Comparison of ENCODE assay signal across 17 cellular contexts in the genomic region with DNA sequence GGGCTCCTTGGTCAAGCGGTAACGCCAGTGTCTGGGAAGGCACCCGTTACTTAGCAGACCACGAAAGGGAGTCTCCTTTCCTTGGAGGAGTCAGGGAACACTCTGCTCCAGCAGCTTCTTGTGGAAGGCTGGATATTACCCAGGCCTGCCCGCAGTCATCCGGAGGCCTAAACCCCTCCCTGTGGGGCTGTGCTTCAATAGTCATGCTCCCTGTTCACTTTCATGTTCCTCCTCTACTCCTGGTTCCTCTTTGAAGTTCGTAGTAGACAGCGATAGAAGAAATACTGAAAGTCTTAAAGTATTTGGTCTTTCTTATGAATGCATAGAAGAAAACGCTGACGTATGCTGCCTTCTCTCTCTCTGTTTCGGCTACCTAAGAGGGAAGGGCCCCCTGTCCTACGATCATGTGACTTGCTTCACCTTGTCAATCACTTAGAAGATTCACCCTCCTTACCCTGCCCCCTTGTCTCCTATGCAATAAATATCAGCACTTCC. TPM values are rescaled to one million over a fixed set of nuclear protein-coding genes. Genes with fewer than 3 reads are reported as not detected.
DNase-seq lines count a peak whose midpoint lies in the region; ATAC-seq, FAIRE-seq and TF ChIP-seq lines count a peak whose summit lies in the region.
"Not testable (repeated sequence)": the region's sequence is repeated elsewhere in the genome, so short reads cannot be mapped to it uniquely, and the experiment has no call there.
"Had no signal": no experiment of that assay in that cellular context is flagged by ENCODE, and none has a peak within 500 bp of the region (broad histone marks: within the 10 kb centered on the region; RNA-seq: fewer than 3 reads in every experiment).

No MANE protein-coding gene starts in this region.

- H3K27ac Mint-ChIP-seq in CD14-positive monocyte (peak overlapping the region; percentile 81 to 94 (median 89)), HFFc6 (peak overlapping the region; percentile 11; the same call in 1 of the 2 replicates), nephron progenitor cell (peak overlapping the region; percentile 81)
- peak overlapping the region; percentile 57 for H3K27ac Mint-ChIP-seq in stimulated activated memory B cell treated with anti-CD40 and anti-IgM and Interleukin-4, amounts not matched to agents 10 μg/mL and 1 μg/mL and 100 μg/mL, for 72 hours

- not testable (repeated sequence) for FAIRE-seq in keratinocyte (lab: Jason Lieb, UNC)

- dilution Hi-C loops in keratinocyte (cut with MboI; ENCODE audit: extremely low pct_ligation_motif_present, low sequenced_read_pairs), result not testable (repeated sequence)

- not testable (repeated sequence) for H4K20me1 ChIP-seq in keratinocyte (ENCODE audit: control insufficient read depth, extremely low read depth, insufficient read depth, low read length)

- not testable (repeated sequence) for TF ChIP-seq POLR2A in breast epithelium (IDR thresholded peaks at IDR 0.05)

- not testable (repeated sequence) for H3K9me3 Mint-ChIP-seq in CD14-positive monocyte; HFFc6; nephron progenitor cell; stimulated activated memory B cell treated with anti-CD40 and anti-IgM and Interleukin-4, amounts not matched to agents 10 μg/mL and 1 μg/mL and 100 μg/mL, for 72 hours

- not testable (repeated sequence) for H3K4me2 ChIP-seq in keratinocyte (ENCODE audit: control insufficient read depth, extremely low read depth, insufficient read depth, low read depth, low read length)

- ATAC-seq in stimulated activated memory B cell treated with anti-CD40 and anti-IgM and Interleukin-4, amounts not matched to agents 10 μg/mL and 1 μg/mL and 100 μg/mL, for 72 hours, result not testable (repeated sequence)

- not testable (repeated sequence) for H3K9me3 ChIP-seq in breast epithelium; keratinocyte (ENCODE audit: control insufficient read depth, low read depth, low read length)

- H3K9me1 ChIP-seq in keratinocyte (ENCODE audit: control insufficient read depth, extremely low read depth, insufficient read depth, low read length), result not testable (repeated sequence)

- peak overlapping the region; percentile 42 to 86 for H3K4me3 Mint-ChIP-seq in CD14-positive monocyte
- not testable (repeated sequence) for H3K4me3 Mint-ChIP-seq in HFFc6
- peak overlapping the region; percentile 27 for H3K4me3 Mint-ChIP-seq in nephron progenitor cell
- peak overlapping the region; percentile 30 for H3K4me3 Mint-ChIP-seq in stimulated activated memory B cell treated with anti-CD40 and anti-IgM and Interleukin-4, amounts not matched to agents 10 μg/mL and 1 μg/mL and 100 μg/mL, for 72 hours

- H3K4me1 Mint-ChIP-seq in CD14-positive monocyte (peaks cover 55% of the 10 kb centered on the region), HFFc6 (ENCODE audit: low read depth) (peaks cover 62% of the 10 kb centered on the region), nephron progenitor cell (peaks cover 57% of the 10 kb centered on the region)
- H3K4me1 Mint-ChIP-seq in stimulated activated memory B cell treated with anti-CD40 and anti-IgM and Interleukin-4, amounts not matched to agents 10 μg/mL and 1 μg/mL and 100 μg/mL, for 72 hours, result peaks cover 39% of the 10 kb centered on the region

- intact Hi-C loops in CD14-positive monocyte (cut with micrococcal nuclease), result not testable (repeated sequence)
- intact Hi-C loops in breast epithelium (cut with DNase I; ENCODE audit: low total_unique reads), result loop anchor here (2.0 to 10.0 kb wide), 2 partner anchors 35 to 241 kb away; no protein-coding TSS in a partner anchor

- not testable (repeated sequence) for TF ChIP-seq CTCF in CD14-positive monocyte (IDR thresholded peaks at IDR 0.05); HFFc6 (IDR thresholded peaks at IDR 0.05); breast epithelium (IDR thresholded peaks at IDR 0.05); keratinocyte (optimal IDR thresholded peaks at IDR 0.05 in 1 of 3, IDR thresholded peaks at IDR 0.05 in 1 of 3, conservative IDR thresholded peaks at IDR 0.05 in 1 of 3; ENCODE audit: extremely low read depth in 1 of 3, insufficient read depth in 2 of 3, low read length in 3 of 3); nephron progenitor cell (IDR thresholded peaks at IDR 0.05)

- H3K27me3 Mint-ChIP-seq in CD14-positive monocyte (ENCODE audit: low read depth in 3 of 3) (peaks cover 10 to 17% (median 13%) of the 10 kb centered on the region in 3 donors), nephron progenitor cell (ENCODE audit: low read depth, poor library complexity) (peaks cover 11% of the 10 kb centered on the region)
- not testable (repeated sequence) for H3K27me3 Mint-ChIP-seq in HFFc6 (ENCODE audit: insufficient read depth)
- peaks cover 16% of the 10 kb centered on the region for H3K27me3 Mint-ChIP-seq in stimulated activated memory B cell treated with anti-CD40 and anti-IgM and Interleukin-4, amounts not matched to agents 10 μg/mL and 1 μg/mL and 100 μg/mL, for 72 hours

- not testable (repeated sequence) for H2AFZ ChIP-seq in keratinocyte (ENCODE audit: control insufficient read depth, low read length)

- not testable (repeated sequence) for H3K9ac ChIP-seq in keratinocyte (ENCODE audit: control insufficient read depth, extremely low read depth, insufficient read depth, low read length)

- H3K27me3 ChIP-seq in breast epithelium; keratinocyte (ENCODE audit: control insufficient read depth, extremely low read depth, insufficient read depth, low read length): not testable (repeated sequence)

- H3K79me2 ChIP-seq in keratinocyte (ENCODE audit: control insufficient read depth, insufficient read depth, low read length), result not testable (repeated sequence)

- H3K36me3 Mint-ChIP-seq in CD14-positive monocyte; HFFc6 (ENCODE audit: low read depth); nephron progenitor cell (ENCODE audit: low read depth); stimulated activated memory B cell treated with anti-CD40 and anti-IgM and Interleukin-4, amounts not matched to agents 10 μg/mL and 1 μg/mL and 100 μg/mL, for 72 hours: not testable (repeated sequence)

- not testable (repeated sequence) for H3K4me1 ChIP-seq in breast epithelium
- peaks cover 54% of the 10 kb centered on the region for H3K4me1 ChIP-seq in keratinocyte (ENCODE audit: control insufficient read depth, extremely low read depth, insufficient read depth, low read length)

- H3K36me3 ChIP-seq in breast epithelium; keratinocyte (ENCODE audit: control insufficient read depth in 2 of 2, extremely low read depth in 1 of 2, insufficient read depth in 2 of 2, low read length in 2 of 2): not testable (repeated sequence)

- DNase-seq in CD14-positive monocyte (ENCODE audit: low spot score); HFFc6; breast epithelium (ENCODE audit: low spot score in 2 of 2); keratinocyte (ENCODE audit: low read depth, low spot score); nephron progenitor cell: not testable (repeated sequence)
- peak; percentile 57 for DNase-seq in NCI-H226
- peak; percentile 67 for DNase-seq in SIG-M5 (lab: John Stamatoyannopoulos, UW)

- peak overlapping the region; percentile 55 to 63 for H3K27ac ChIP-seq in breast epithelium
- peak overlapping the region; percentile 34 for H3K27ac ChIP-seq in keratinocyte (ENCODE audit: control insufficient read depth, insufficient read depth, low read length)

- H3K4me3 ChIP-seq in breast epithelium; keratinocyte (ENCODE audit: control insufficient read depth in 2 of 3, extremely low read depth in 1 of 3, insufficient read depth in 2 of 3, low read depth in 1 of 3, low read length in 3 of 3): not testable (repeated sequence)

RNA-seq across cellular contexts. Expression of gene METTL27, which starts 3.4 kb away (rescaled TPM):
- polyA plus RNA-seq in CD14-positive monocyte (1 to 10 TPM; 1.2 to 2.1 TPM), keratinocyte (0.90 to 1.4 TPM (median 0.97 TPM) in 3 replicates)
- total RNA-seq in HFFc6 (2021; fragmentation: NEBNext Ultra II Directional; extraction: Animal tissue kit (Norgen Biotek cat#: 25700)), result 1 to 10 TPM; 3.9 to 7.2 (median 6.0) TPM
- 10 to 100 TPM in 1 of 3 donors, 1 to 10 TPM in 2; 1.6 to 10.6 (median 7.0) TPM for total RNA-seq in breast epithelium
- polyA plus RNA-seq in keratinocyte (2011; ENCODE audit: low read depth), result not detected
- polyA plus RNA-seq in keratinocyte (2011; cell fraction: cytosol; rRNA removed), result 0.29 and 1.1 TPM in 2 replicates
- polyA plus RNA-seq in keratinocyte (2011; cell fraction: nucleus; rRNA removed), result 1.5 and 1.8 TPM in 2 replicates
- polyA plus RNA-seq in keratinocyte (2012; ENCODE audit: low replicate concordance), result 0.90 and 2.2 TPM in 2 replicates
- polyA minus RNA-seq in keratinocyte, result 0.69 to 1.2 TPM (median 1.2 TPM) in 3 replicates
- polyA minus RNA-seq in keratinocyte (2011; cell fraction: cytosol; rRNA and poly(A)+ RNA removed), result not detected
- polyA minus RNA-seq in keratinocyte (2011; cell fraction: nucleus; rRNA and poly(A)+ RNA removed), result 1.1 and 1.3 TPM in 2 replicates
- total RNA-seq: activated CD8-positive, alpha-beta T cell treated with anti-CD3 and anti-CD28 coated beads for 36 hours; ascending aorta had no signal

RNA-seq across cellular contexts. Expression of gene CLDN4, which starts 15.0 kb away (rescaled TPM):
- polyA plus RNA-seq in CD14-positive monocyte (not detected), keratinocyte (7.2 to 14.8 TPM (median 13.7 TPM) in 3 replicates)
- under 1 TPM; 0.05 to 0.47 (median 0.32) TPM for total RNA-seq in HFFc6 (2021; fragmentation: NEBNext Ultra II Directional; extraction: Animal tissue kit (Norgen Biotek cat#: 25700))
- 100 to 1,000 TPM in 2 of 3 donors, 1 to 10 TPM in 1; 3.8 to 379 (median 143) TPM for total RNA-seq in breast epithelium
- polyA plus RNA-seq in keratinocyte (2011; ENCODE audit: low read depth), result 69.0 TPM
- 5.5 and 5.8 TPM in 2 replicates for polyA plus RNA-seq in keratinocyte (2011; cell fraction: cytosol; rRNA removed)
- polyA plus RNA-seq in keratinocyte (2011; cell fraction: nucleus; rRNA removed), result 34.2 and 53.7 TPM in 2 replicates
- polyA plus RNA-seq in keratinocyte (2012; ENCODE audit: low replicate concordance), result 15.7 and 440 TPM in 2 replicates
- polyA minus RNA-seq in keratinocyte, result 7.8 to 16.4 TPM (median 9.5 TPM) in 3 replicates
- 21.9 TPM for polyA minus RNA-seq in keratinocyte (2011; cell fraction: cytosol; rRNA and poly(A)+ RNA removed)
- polyA minus RNA-seq in keratinocyte (2011; cell fraction: nucleus; rRNA and poly(A)+ RNA removed), result 22.1 and 37.5 TPM in 2 replicates

RNA-seq across cellular contexts. Expression of gene TMEM270, which starts 15.2 kb away (rescaled TPM):
- polyA plus RNA-seq in CD14-positive monocyte (not detected), keratinocyte (not detected in 3 replicates)
- total RNA-seq in HFFc6 (2021; fragmentation: NEBNext Ultra II Directional; extraction: Animal tissue kit (Norgen Biotek cat#: 25700)), result not detected
- total RNA-seq in breast epithelium, result not detected
- not detected for polyA plus RNA-seq in keratinocyte (2011; ENCODE audit: low read depth)
- polyA plus RNA-seq in keratinocyte (2011; cell fraction: cytosol; rRNA removed), result not detected in 2 replicates
- not detected in 2 replicates for polyA plus RNA-seq in keratinocyte (2011; cell fraction: nucleus; rRNA removed)
- polyA plus RNA-seq in keratinocyte (2012; ENCODE audit: low replicate concordance), result not detected in 2 replicates
- polyA minus RNA-seq in keratinocyte, result not detected in 3 replicates
- polyA minus RNA-seq in keratinocyte (2011; cell fraction: cytosol; rRNA and poly(A)+ RNA removed), result not detected
- not detected in 2 replicates for polyA minus RNA-seq in keratinocyte (2011; cell fraction: nucleus; rRNA and poly(A)+ RNA removed)
- total RNA-seq: activated CD8-positive, alpha-beta T cell treated with anti-CD3 and anti-CD28 coated beads for 36 hours; ascending aorta; dermis microvascular lymphatic vessel endothelial cell; H7; HT-29; left cardiac atrium; natural killer cell; OCI-LY7; ureter had no signal

Comparison
In these comparisons a context has a peak if more than half of its experiments do, and no peak if none do; other contexts are left out.
1. H3K27ac Mint-ChIP-seq: peak in every context shown above with its lines; median percentile 89 in CD14-positive monocyte; 81 in nephron progenitor cell; 57 in stimulated activated memory B cell treated with anti-CD40 and anti-IgM and Interleukin-4, amounts not matched to agents 10 μg/mL and 1 μg/mL and 100 μg/mL, for 72 hours; 11 in HFFc6.